In the genomic region with DNA sequence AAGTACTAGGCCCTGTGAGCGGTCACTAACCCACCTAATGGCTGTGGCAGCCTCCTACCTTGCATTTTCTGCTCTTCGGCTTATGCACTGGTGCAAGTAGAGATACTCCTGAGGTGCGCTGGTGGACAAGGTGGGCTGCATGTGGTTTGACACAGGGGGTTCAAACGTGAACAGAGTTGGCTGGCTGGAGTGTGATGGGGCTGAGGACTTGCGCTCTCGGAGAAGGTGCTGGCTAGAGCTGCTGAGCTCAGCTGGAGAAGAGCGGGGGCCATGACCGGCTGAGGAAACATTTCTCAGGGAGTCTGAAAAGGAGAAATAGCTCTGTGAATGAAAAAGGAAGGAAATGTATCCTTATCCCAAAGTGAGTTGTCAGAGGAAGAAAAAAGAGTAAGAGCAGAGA, we compare ENCODE assay signal across 14 cellular contexts.
DNase-seq lines count a peak whose midpoint lies in the region; TF ChIP-seq lines count a peak whose summit lies in the region.
"Had no signal": no experiment of that assay in that cellular context is flagged by ENCODE, and none has a peak within 500 bp of the region (broad histone marks: within the 10 kb centered on the region; RNA-seq: fewer than 3 reads in every experiment).

No MANE protein-coding gene starts in this region.

- H3K4me1 ChIP-seq in H9 (ENCODE audit: insufficient read depth, low read length) (no peaks in the 10 kb centered on the region), parathyroid adenoma (no peaks in the 10 kb centered on the region), smooth muscle cell (ENCODE audit: low read depth) (no peaks in the 10 kb centered on the region)
- H3K4me1 ChIP-seq: BE2C had no signal

- H3K23me2 ChIP-seq in H9 (ENCODE audit: insufficient read length, low read depth, low read length, poor library complexity, severe bottlenecking) = no peaks in the 10 kb centered on the region

- H2BK15ac ChIP-seq in H9 (ENCODE audit: low read depth, low read length) = no peak overlapping the region

- H3K27ac Mint-ChIP-seq in CD14-positive monocyte (peak overlapping the region in 4 of 7 donors; percentile 26 to 78 (median 59)), H9 (peak overlapping the region in 2 of 3 experiments; percentile 16 to 49; a peak in 2 of 7 replicates)
- peak overlapping the region; percentile 59 for H3K27ac Mint-ChIP-seq in dendritic cell treated with granulocyte-macrophage colony-stimulating factor and Interleukin-4, amounts not matched to agents 40 ng/mL and 50 ng/mL, for 4 days
- H3K27ac Mint-ChIP-seq: CD8-positive, alpha-beta T cell had no signal

- no peak overlapping the region for H3K27ac ChIP-seq in H9 (ENCODE audit: insufficient read length, low read depth, low read length)
- H3K27ac ChIP-seq in parathyroid adenoma = no peak overlapping the region
- no peak overlapping the region for H3K27ac ChIP-seq in smooth muscle cell (ENCODE audit: low read depth)
- H3K27ac ChIP-seq: C4-2B had no signal

- H3K79me1 ChIP-seq in H9 (ENCODE audit: insufficient read depth, low read depth, low read length, poor library complexity, severe bottlenecking) = no peaks in the 10 kb centered on the region

- H2AFZ ChIP-seq in H9 (ENCODE audit: low read length) (no peak overlapping the region), parathyroid adenoma (peak overlapping the region; percentile 38), smooth muscle cell (ENCODE audit: low read depth) (no peak overlapping the region)

- H3K56ac ChIP-seq in H9 (ENCODE audit: insufficient read length, low read depth, low read length) = no peak overlapping the region

- H3K36me3 ChIP-seq in parathyroid adenoma (ENCODE audit: control insufficient read depth, insufficient read depth, low read length) (no peaks in the 10 kb centered on the region), smooth muscle cell (ENCODE audit: low read depth) (no peaks in the 10 kb centered on the region)

- no peak overlapping the region for H2BK20ac ChIP-seq in H9 (ENCODE audit: low read depth, low read length, poor library complexity, severe bottlenecking)

- H3K9me3 Mint-ChIP-seq in CD14-positive monocyte (peaks cover 0 to 4% (median 0%) of the 10 kb centered on the region in 7 donors), H9 (no peaks in the 10 kb centered on the region; a peak in 1 of 5 replicates)
- no peaks in the 10 kb centered on the region for H3K9me3 Mint-ChIP-seq in dendritic cell treated with granulocyte-macrophage colony-stimulating factor and Interleukin-4, amounts not matched to agents 40 ng/mL and 50 ng/mL, for 4 days

- no peak overlapping the region for H3K4ac ChIP-seq in H9 (ENCODE audit: low read depth, low read length)

- H3K9ac ChIP-seq in H9 (ENCODE audit: extremely low read depth, insufficient read length, low read length) = no peak overlapping the region
- no peak overlapping the region for H3K9ac ChIP-seq in parathyroid adenoma
- no peak overlapping the region for H3K9ac ChIP-seq in smooth muscle cell (ENCODE audit: low read depth)

- no peaks in the 10 kb centered on the region for H3K27me3 Mint-ChIP-seq in CD14-positive monocyte (ENCODE audit: low read depth in 3 of 3)
- no peaks in the 10 kb centered on the region for H3K27me3 Mint-ChIP-seq in H9 (ENCODE audit: low read depth)
- no peaks in the 10 kb centered on the region for H3K27me3 Mint-ChIP-seq in dendritic cell treated with granulocyte-macrophage colony-stimulating factor and Interleukin-4, amounts not matched to agents 40 ng/mL and 50 ng/mL, for 4 days

- WGBS in H9 (ENCODE audit: extremely low coverage, insufficient read length, low lambda C conversion rate) = no CpG with 5 or more reads among the region's 8 CpGs
- WGBS in smooth muscle cell (ENCODE audit: low lambda C conversion rate) = 95% methylated on average over 8 of the region's 8 CpGs

- H2BK120ac ChIP-seq in H9 (ENCODE audit: low read depth, low read length, poor library complexity, severe bottlenecking) = no peak overlapping the region

- no peak overlapping the region for H2BK5ac ChIP-seq in H9 (ENCODE audit: insufficient read length, low read length)

- H3K27me3 ChIP-seq in H9 (ENCODE audit: insufficient read depth, low read length) (no peaks in the 10 kb centered on the region), parathyroid adenoma (ENCODE audit: control insufficient read depth, insufficient read depth, low read length) (no peaks in the 10 kb centered on the region), smooth muscle cell (ENCODE audit: low read depth) (no peaks in the 10 kb centered on the region)
- H3K27me3 ChIP-seq: BE2C had no signal

- no peak for TF ChIP-seq CTCF in CD14-positive monocyte (IDR thresholded peaks at IDR 0.05)
- no peak for TF ChIP-seq CTCF in H9 (conservative IDR thresholded peaks at IDR 0.05)
- TF ChIP-seq CTCF in parathyroid adenoma (IDR thresholded peaks at IDR 0.05) = no peak
- TF ChIP-seq CTCF in smooth muscle cell (IDR thresholded peaks at IDR 0.05; ENCODE audit: borderline replicate concordance, insufficient read depth, poor library complexity, severe bottlenecking) = no peak

- no peak overlapping the region for H3K18ac ChIP-seq in H9 (ENCODE audit: insufficient read length, low read depth, low read length)

- H3K36me3 Mint-ChIP-seq in CD14-positive monocyte (peaks cover 47 to 62% of the 10 kb centered on the region in 2 donors), H9 (ENCODE audit: insufficient read depth in 1 of 3, low read depth in 3 of 3) (peaks cover 0 to 8% (median 4%) of the 10 kb centered on the region in 3 experiments; a peak in 3 of 7 replicates)
- H3K36me3 Mint-ChIP-seq in dendritic cell treated with granulocyte-macrophage colony-stimulating factor and Interleukin-4, amounts not matched to agents 40 ng/mL and 50 ng/mL, for 4 days (ENCODE audit: low read depth) = peaks cover 70% of the 10 kb centered on the region
- H3K36me3 Mint-ChIP-seq: CD8-positive, alpha-beta T cell had no signal

- no peak overlapping the region for H3K23ac ChIP-seq in H9 (ENCODE audit: insufficient read length, low read depth, low read length)

- no peak overlapping the region for H2AK5ac ChIP-seq in H9 (ENCODE audit: insufficient read length, low read length)

- H3K14ac ChIP-seq in H9 (ENCODE audit: insufficient read depth, low read length) = no peak overlapping the region

- H3K79me2 ChIP-seq in H9 (ENCODE audit: insufficient read depth, low read length) (no peaks in the 10 kb centered on the region), parathyroid adenoma (no peaks in the 10 kb centered on the region), smooth muscle cell (ENCODE audit: low read depth) (peaks cover 47% of the 10 kb centered on the region)

- H3K9me3 ChIP-seq in H9 (ENCODE audit: control insufficient read depth, low read depth, low read length) = no peaks in the 10 kb centered on the region
- H3K9me3 ChIP-seq in parathyroid adenoma (ENCODE audit: control insufficient read depth, low read length) = no peaks in the 10 kb centered on the region
- no peaks in the 10 kb centered on the region for H3K9me3 ChIP-seq in smooth muscle cell (replicated peaks; ENCODE audit: low read depth)
- H3K9me3 ChIP-seq: BE2C, HAP-1 had no signal

- no peak for DNase-seq in CD14-positive monocyte (ENCODE audit: low spot score)
- no peak for DNase-seq in H9
- DNase-seq in cerebellar nuclear complex (lab: John Stamatoyannopoulos, UW) = no peak
- no peak for DNase-seq in NCI-H2081 (lab: John Stamatoyannopoulos, UW)
- no peak for DNase-seq in smooth muscle cell (lab: John Stamatoyannopoulos, UW; ENCODE audit: unreplicated experiment)
- DNase-seq: BE2C; CD8-positive, alpha-beta T cell; COR-L47; GF-D8; GOT3 had no signal

- no peak overlapping the region for H3T11ph ChIP-seq in H9 (ENCODE audit: low read length)

- H4K91ac ChIP-seq in H9 (ENCODE audit: insufficient read length, low read depth, low read length) = no peak overlapping the region

- H3K4me3 ChIP-seq in parathyroid adenoma (ENCODE audit: low read depth, low read length) (no peak overlapping the region), smooth muscle cell (no peak overlapping the region)
- H3K4me3 ChIP-seq: HAP-1 had no signal

- H4K20me1 ChIP-seq in H9 (ENCODE audit: control insufficient read depth, insufficient read depth, insufficient read length) (no peaks in the 10 kb centered on the region), smooth muscle cell (ENCODE audit: low read depth) (no peaks in the 10 kb centered on the region)

- no peak overlapping the region for H2BK12ac ChIP-seq in H9 (ENCODE audit: insufficient read length, low read depth, low read length)

- H3K4me1 Mint-ChIP-seq in CD14-positive monocyte = peaks cover 19% of the 10 kb centered on the region
- H3K4me1 Mint-ChIP-seq in H9 = no peaks in the 10 kb centered on the region
- peaks cover 55% of the 10 kb centered on the region for H3K4me1 Mint-ChIP-seq in dendritic cell treated with granulocyte-macrophage colony-stimulating factor and Interleukin-4, amounts not matched to agents 40 ng/mL and 50 ng/mL, for 4 days (ENCODE audit: low read depth)

- H3K4me3 Mint-ChIP-seq in CD14-positive monocyte (no peak overlapping the region), H9 (no peak overlapping the region)
- no peak overlapping the region for H3K4me3 Mint-ChIP-seq in dendritic cell treated with granulocyte-macrophage colony-stimulating factor and Interleukin-4, amounts not matched to agents 40 ng/mL and 50 ng/mL, for 4 days
- H3K4me3 Mint-ChIP-seq: CD8-positive, alpha-beta T cell had no signal

- no peak overlapping the region for H4K5ac ChIP-seq in H9 (ENCODE audit: insufficient read length, low read depth, low read length)

- intact Hi-C loops in CD14-positive monocyte (cut with micrococcal nuclease) = no loop called here
- intact Hi-C loops in dendritic cell treated with granulocyte-macrophage colony-stimulating factor and Interleukin-4, amounts not matched to agents 40 ng/mL and 50 ng/mL, for 4 days (cut with micrococcal nuclease) = no loop called here

- no peak overlapping the region for H3K4me2 ChIP-seq in H9 (ENCODE audit: insufficient read depth, insufficient read length, low read length)
- H3K4me2 ChIP-seq in parathyroid adenoma (ENCODE audit: low read length) = no peak overlapping the region
- no peak overlapping the region for H3K4me2 ChIP-seq in smooth muscle cell

- no peak overlapping the region for H4K8ac ChIP-seq in H9 (replicated peaks; ENCODE audit: insufficient read length, low read depth, low read length)

- H3F3A ChIP-seq in smooth muscle cell (ENCODE audit: low read depth) = peaks cover 20% of the 10 kb centered on the region
